ENCODE assay signal across 21 cellular contexts in the genomic region with DNA sequence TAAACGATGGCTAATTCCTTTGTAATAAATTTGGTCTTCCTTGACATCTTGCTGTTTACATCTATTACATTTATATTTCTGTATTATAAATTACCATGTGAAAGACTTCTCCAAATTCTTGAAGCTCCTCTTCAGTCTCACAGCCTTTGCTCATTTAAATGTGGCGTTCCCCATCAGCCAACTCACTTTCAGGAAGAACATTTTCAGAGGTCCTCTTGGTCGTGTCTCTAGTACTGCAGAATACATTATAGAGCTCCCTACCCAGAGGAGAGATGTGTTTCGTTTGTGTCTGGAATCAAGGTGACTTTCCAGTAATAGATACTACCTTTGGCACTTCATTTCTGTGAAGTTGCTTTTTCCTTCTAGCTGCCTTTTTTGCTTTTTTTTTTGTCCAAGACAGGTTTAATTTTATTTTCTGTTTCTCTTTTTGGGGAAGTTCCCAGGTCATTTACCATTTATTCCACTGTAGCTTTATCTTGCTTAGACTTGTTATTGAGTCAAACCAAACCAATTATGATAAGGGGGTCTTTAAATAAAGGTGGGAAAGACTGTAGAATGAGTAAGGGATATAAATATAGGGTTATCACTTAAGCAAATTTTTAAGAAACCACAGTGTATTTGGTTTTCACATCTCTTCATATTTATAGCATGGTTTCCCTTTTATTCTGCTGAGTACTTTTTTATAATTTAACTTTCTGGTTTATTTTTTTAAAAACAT. TPM values are rescaled to one million over a fixed set of nuclear protein-coding genes. Genes with fewer than 3 reads are reported as not detected.
A peak's percentile ranks its signal among the peaks of the same experiment; 100 is the strongest.
DNase-seq lines count a peak whose midpoint lies in the region; ATAC-seq and TF ChIP-seq lines count a peak whose summit lies in the region.
"Had no signal": no experiment of that assay in that cellular context is flagged by ENCODE, and none has a peak within 500 bp of the region (broad histone marks: within the 10 kb centered on the region; RNA-seq: fewer than 3 reads in every experiment).

No MANE protein-coding gene starts in this region.

- TF ChIP-seq EP300 in upper lobe of left lung (IDR thresholded peaks at IDR 0.05), result no peak

- intact Hi-C loops in posterior cingulate gyrus (cut with DNase I), result no loop called here

- no peaks in the 10 kb centered on the region for H3K9me2 ChIP-seq in MM.1S (replicated peaks; ENCODE audit: insufficient read depth, low read length)

- no peak for DNase-seq in activated CD4-positive, alpha-beta T cell treated with anti-CD3 and anti-CD28 coated beads, Interleukin-2, amount 10 ng/mL, durations not matched to agents 7 days and 5 days
- DNase-seq in activated CD4-positive, alpha-beta T cell treated with anti-CD3 and anti-CD28 coated beads for 4 hours, result no peak
- DNase-seq in GM10248 (ENCODE audit: extremely low spot score), result peak; percentile 36
- DNase-seq in posterior cingulate gyrus, result no peak
- no peak for DNase-seq in upper lobe of left lung
- no peak for DNase-seq in MM.1S
- DNase-seq: GOT3; hippocampal formation; kidney; mammary epithelial cell; naive thymus-derived CD8-positive, alpha-beta T cell; NCI-H345; NK-92 treated with Interleukin-12 subunit alpha and Interleukin-12 subunit beta, amount 100 ng/mL, for 24 hours; spleen had no signal

- no peak overlapping the region for H3K4me3 Mint-ChIP-seq in activated CD4-positive, alpha-beta T cell treated with anti-CD3 and anti-CD28 coated beads, Interleukin-2, amount 10 ng/mL, durations not matched to agents 7 days and 5 days
- peak overlapping the region; percentile 53 for H3K4me3 Mint-ChIP-seq in activated T-helper 17 cell treated with anti-CD3 and anti-CD28 coated beads, Interleukin-2, amount 50 U/mL, for 72 hours
- H3K4me3 Mint-ChIP-seq: brain; dendritic cell treated with granulocyte-macrophage colony-stimulating factor and Interleukin-4, amounts not matched to agents 40 ng/mL and 50 ng/mL, for 4 days; naive thymus-derived CD8-positive, alpha-beta T cell had no signal

- peak overlapping the region; percentile 34 for H3K27ac ChIP-seq in neutrophil
- H3K27ac ChIP-seq in upper lobe of left lung, result no peak overlapping the region
- H3K27ac ChIP-seq in MM.1S (ENCODE audit: low read length), result no peak overlapping the region
- H3K27ac ChIP-seq: A549; BLaER1 treated with 17β-estradiol and CSF1 and Interleukin-3, amounts not matched to agents 10 nM and 100 nM; spleen; tibial nerve had no signal

- TF ChIP-seq CTCF in GM10248 (IDR thresholded peaks at IDR 0.05; ENCODE audit: control extremely low read depth, extremely low read depth, low read depth, missing control alignments) (no peak), neutrophil (IDR thresholded peaks at IDR 0.05) (no peak), upper lobe of left lung (IDR thresholded peaks at IDR 0.05) (no peak), MM.1S (IDR thresholded peaks at IDR 0.05; ENCODE audit: low read length) (no peak)

- no peaks in the 10 kb centered on the region for H3F3A ChIP-seq in MM.1S (ENCODE audit: insufficient read depth, low read length)

- H3K27me3 ChIP-seq in neutrophil (no peaks in the 10 kb centered on the region), upper lobe of left lung (no peaks in the 10 kb centered on the region), MM.1S (replicated peaks; ENCODE audit: insufficient read depth, low read length) (no peaks in the 10 kb centered on the region)
- H3K27me3 ChIP-seq: BLaER1 treated with 17β-estradiol and CSF1 and Interleukin-3, amounts not matched to agents 10 nM and 100 nM; spleen; tibial nerve had no signal

- ATAC-seq in activated T-helper 17 cell treated with anti-CD3 and anti-CD28 coated beads, Interleukin-2, amount 50 U/mL, for 72 hours (replicated peaks), result peak; percentile 32
- no peak for ATAC-seq in upper lobe of left lung (ENCODE audit: low FRiP score in 2 of 2)
- ATAC-seq: A549; naive thymus-derived CD8-positive, alpha-beta T cell had no signal

- H3K27me3 Mint-ChIP-seq in activated CD4-positive, alpha-beta T cell treated with anti-CD3 and anti-CD28 coated beads, Interleukin-2, amount 10 ng/mL, durations not matched to agents 7 days and 5 days, result no peaks in the 10 kb centered on the region
- H3K27me3 Mint-ChIP-seq in activated T-helper 17 cell treated with anti-CD3 and anti-CD28 coated beads, Interleukin-2, amount 50 U/mL, for 72 hours, result no peaks in the 10 kb centered on the region
- H3K27me3 Mint-ChIP-seq: brain; dendritic cell treated with granulocyte-macrophage colony-stimulating factor and Interleukin-4, amounts not matched to agents 40 ng/mL and 50 ng/mL, for 4 days; naive thymus-derived CD8-positive, alpha-beta T cell had no signal

- H3K4me1 Mint-ChIP-seq in activated CD4-positive, alpha-beta T cell treated with anti-CD3 and anti-CD28 coated beads, Interleukin-2, amount 10 ng/mL, durations not matched to agents 7 days and 5 days, result peaks cover 26% of the 10 kb centered on the region
- peaks cover 8% of the 10 kb centered on the region for H3K4me1 Mint-ChIP-seq in activated T-helper 17 cell treated with anti-CD3 and anti-CD28 coated beads, Interleukin-2, amount 50 U/mL, for 72 hours
- H3K4me1 Mint-ChIP-seq: brain had no signal

- H3K4me3 ChIP-seq in neutrophil (ENCODE audit: low read depth in 1 of 2, low read length in 1 of 2) (no peak overlapping the region), upper lobe of left lung (no peak overlapping the region), MM.1S (ENCODE audit: low read length) (no peak overlapping the region)
- H3K4me3 ChIP-seq: A549; BLaER1 treated with 17β-estradiol and CSF1 and Interleukin-3, amounts not matched to agents 10 nM and 100 nM; spleen; tibial nerve had no signal

- H3K36me3 ChIP-seq in neutrophil (peaks cover 99% of the 10 kb centered on the region), upper lobe of left lung (peaks cover 17 to 96% (median 70%) of the 10 kb centered on the region in 4 donors), MM.1S (replicated peaks; ENCODE audit: insufficient read depth, low read length) (peaks cover 7% of the 10 kb centered on the region; the same call in 1 of the 2 replicates)

- H3K4me1 ChIP-seq in neutrophil (ENCODE audit: control insufficient read depth in 1 of 2, insufficient read depth in 1 of 2, low read depth in 1 of 2, low read length in 1 of 2) (no peaks in the 10 kb centered on the region), upper lobe of left lung (no peaks in the 10 kb centered on the region), MM.1S (ENCODE audit: low read length) (no peaks in the 10 kb centered on the region)
- H3K4me1 ChIP-seq: A549; BLaER1 treated with 17β-estradiol and CSF1 and Interleukin-3, amounts not matched to agents 10 nM and 100 nM had no signal

- 73 to 74% methylated on average over 4 of the region's 4 CpGs for WGBS in upper lobe of left lung, 2 donors

- POLR2A ChIA-PET in activated CD4-positive, alpha-beta T cell treated with anti-CD3 and anti-CD28 coated beads, Interleukin-2, amount 10 ng/mL, durations not matched to agents 7 days and 5 days (lab: Charles Lee), result no interaction called here
- POLR2A ChIA-PET in GM10248 (lab: Yijun Ruan, JAX), result interaction anchor here (0.6 to 1.2 kb wide), 5 partner anchors 8 to 172 kb away, joined by 3 to 4 read pairs (median 3); partner anchors contain the start of gene UBE2B

- H3K79me2 ChIP-seq in MM.1S (ENCODE audit: low read length), result peaks cover 25% of the 10 kb centered on the region

- CTCF ChIA-PET in activated CD4-positive, alpha-beta T cell treated with anti-CD3 and anti-CD28 coated beads, Interleukin-2, amount 10 ng/mL, durations not matched to agents 7 days and 5 days (lab: Charles Lee), result interaction anchor here (0.7 to 2.2 kb wide), 3 partner anchors 12 to 203 kb away, joined by 3 to 9 read pairs (median 5); no protein-coding TSS in a partner anchor
- CTCF ChIA-PET in GM10248 (lab: Yijun Ruan, JAX), result interaction anchor here (0.9 to 2.4 kb wide), 9 partner anchors 10 to 145 kb away, joined by 3 to 9 read pairs (median 4); no protein-coding TSS in a partner anchor

- no peaks in the 10 kb centered on the region for H3K9me3 ChIP-seq in neutrophil
- H3K9me3 ChIP-seq in upper lobe of left lung, result no peaks in the 10 kb centered on the region
- H3K9me3 ChIP-seq in MM.1S (replicated peaks; ENCODE audit: insufficient read depth, low read length), result no peaks in the 10 kb centered on the region
- H3K9me3 ChIP-seq: A549; BLaER1 treated with 17β-estradiol and CSF1 and Interleukin-3, amounts not matched to agents 10 nM and 100 nM; tibial nerve had no signal

- no peak for TF ChIP-seq POLR2A in upper lobe of left lung (IDR thresholded peaks at IDR 0.05)

- no peak overlapping the region for H2AFZ ChIP-seq in MM.1S (ENCODE audit: low read length)

- no peaks in the 10 kb centered on the region for H4K20me1 ChIP-seq in MM.1S (ENCODE audit: insufficient read depth, low read length)

- H3K9ac ChIP-seq in MM.1S (ENCODE audit: low read length), result no peak overlapping the region
- H3K9ac ChIP-seq: BLaER1 treated with 17β-estradiol and CSF1 and Interleukin-3, amounts not matched to agents 10 nM and 100 nM had no signal

- no peak overlapping the region for H3K4me2 ChIP-seq in MM.1S (ENCODE audit: low read depth, low read length)
- H3K4me2 ChIP-seq: A549; BLaER1 treated with 17β-estradiol and CSF1 and Interleukin-3, amounts not matched to agents 10 nM and 100 nM had no signal

- peak overlapping the region; percentile 48 for H3K27ac Mint-ChIP-seq in activated CD4-positive, alpha-beta T cell treated with anti-CD3 and anti-CD28 coated beads, Interleukin-2, amount 10 ng/mL, durations not matched to agents 7 days and 5 days
- peak overlapping the region; percentile 47 for H3K27ac Mint-ChIP-seq in activated T-helper 17 cell treated with anti-CD3 and anti-CD28 coated beads, Interleukin-2, amount 50 U/mL, for 72 hours
- H3K27ac Mint-ChIP-seq: dendritic cell treated with granulocyte-macrophage colony-stimulating factor and Interleukin-4, amounts not matched to agents 40 ng/mL and 50 ng/mL, for 4 days had no signal

- H3K9me3 Mint-ChIP-seq in activated CD4-positive, alpha-beta T cell treated with anti-CD3 and anti-CD28 coated beads, Interleukin-2, amount 10 ng/mL, durations not matched to agents 7 days and 5 days, result no peaks in the 10 kb centered on the region
- no peaks in the 10 kb centered on the region for H3K9me3 Mint-ChIP-seq in activated T-helper 17 cell treated with anti-CD3 and anti-CD28 coated beads, Interleukin-2, amount 50 U/mL, for 72 hours
- H3K9me3 Mint-ChIP-seq: brain; dendritic cell treated with granulocyte-macrophage colony-stimulating factor and Interleukin-4, amounts not matched to agents 40 ng/mL and 50 ng/mL, for 4 days had no signal

- peaks cover 52% of the 10 kb centered on the region for H3K36me3 Mint-ChIP-seq in activated CD4-positive, alpha-beta T cell treated with anti-CD3 and anti-CD28 coated beads, Interleukin-2, amount 10 ng/mL, durations not matched to agents 7 days and 5 days (ENCODE audit: low read depth)
- peaks cover 100% of the 10 kb centered on the region for H3K36me3 Mint-ChIP-seq in activated T-helper 17 cell treated with anti-CD3 and anti-CD28 coated beads, Interleukin-2, amount 50 U/mL, for 72 hours (ENCODE audit: low read depth)

RNA-seq across cellular contexts. Expression of gene UBE2B, which starts 12.8 kb away (rescaled TPM):
- total RNA-seq in activated CD4-positive, alpha-beta T cell treated with anti-CD3 and anti-CD28 coated beads, Interleukin-2, amount 10 ng/mL, durations not matched to agents 7 days and 5 days, result 10 to 100 TPM; 79.2 to 87.4 TPM
- 100 to 1,000 TPM in 1 of 2 donors, 10 to 100 TPM in 1; 76.6 to 143 TPM for total RNA-seq in activated T-helper 17 cell treated with anti-CD3 and anti-CD28 coated beads, Interleukin-2, amount 50 U/mL, for 72 hours
- total RNA-seq in upper lobe of left lung, result 100 to 1,000 TPM in 1 of 6 donors, 10 to 100 TPM in 5; 34.6 to 146 (median 70.7) TPM

RNA-seq across cellular contexts. Expression of gene CDKL3, which starts 17.2 kb away (rescaled TPM):
- 1 to 10 TPM in 1 of 2 experiments, under 1 TPM in 1; 0.60 to 1.6 TPM for total RNA-seq in activated CD4-positive, alpha-beta T cell treated with anti-CD3 and anti-CD28 coated beads, Interleukin-2, amount 10 ng/mL, durations not matched to agents 7 days and 5 days
- 1 to 10 TPM in 1 of 2 donors, under 1 TPM in 1; 0.69 to 9.7 TPM for total RNA-seq in activated T-helper 17 cell treated with anti-CD3 and anti-CD28 coated beads, Interleukin-2, amount 50 U/mL, for 72 hours
- 1 to 10 TPM in 4 of 6 donors, under 1 TPM in 1, not detected in 1; 0.46 to 3.7 (median 2.2) TPM for total RNA-seq in upper lobe of left lung

RNA-seq across cellular contexts. Expression of gene CDKN2AIPNL, which starts 27.5 kb away (rescaled TPM):
- total RNA-seq in activated CD4-positive, alpha-beta T cell treated with anti-CD3 and anti-CD28 coated beads, Interleukin-2, amount 10 ng/mL, durations not matched to agents 7 days and 5 days, result 10 to 100 TPM; 24.1 to 27.6 TPM
- total RNA-seq in activated T-helper 17 cell treated with anti-CD3 and anti-CD28 coated beads, Interleukin-2, amount 50 U/mL, for 72 hours, result 10 to 100 TPM in 1 of 2 donors, 1 to 10 TPM in 1; 8.9 to 23.0 TPM
- total RNA-seq in upper lobe of left lung, result 10 to 100 TPM in 4 of 6 donors, 1 to 10 TPM in 2; 2.1 to 18.5 (median 13.3) TPM
